Comparison of ENCODE assay signal across 9 cellular contexts in the genomic region with DNA sequence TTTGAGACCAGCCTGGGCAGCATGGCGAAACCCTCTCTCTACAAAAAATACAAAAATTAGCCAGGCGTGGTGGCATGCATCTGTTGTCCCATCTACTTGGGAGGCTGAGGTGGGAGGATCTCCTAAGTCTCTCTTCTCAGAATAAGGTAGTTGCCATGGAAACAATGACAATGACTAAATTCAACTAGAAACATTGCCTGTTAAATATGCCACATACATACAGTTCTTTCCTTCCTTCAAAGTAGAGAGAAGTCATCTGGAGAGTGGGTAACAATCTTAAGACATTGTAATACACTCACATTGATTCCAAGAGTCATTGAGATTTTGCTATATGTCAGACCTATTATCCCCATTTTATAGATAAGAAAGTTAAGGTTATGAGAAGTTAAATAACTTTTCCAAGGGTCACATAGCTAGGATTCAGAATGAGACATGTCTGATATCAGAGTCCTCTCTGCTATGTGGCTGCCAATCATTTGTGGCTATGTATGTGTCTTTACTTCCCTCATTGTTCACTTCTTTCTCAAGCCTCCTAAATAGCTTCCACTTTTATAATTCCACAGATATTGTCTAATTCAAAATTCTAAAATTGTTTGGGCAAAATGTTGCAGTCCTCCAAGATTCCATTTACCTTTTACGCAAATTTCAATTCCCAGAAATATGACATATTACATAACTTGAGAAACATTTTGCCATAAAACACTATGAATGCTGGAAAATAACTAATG.
"Had no signal": no experiment of that assay in that cellular context is flagged by ENCODE, and none has a peak within 500 bp of the region (broad histone marks: within the 10 kb centered on the region; RNA-seq: fewer than 3 reads in every experiment).

No MANE protein-coding gene starts in this region.

- H3K4me1 Mint-ChIP-seq: IgD-negative memory B cell had no signal

- FAIRE-seq: H54, HepG2 had no signal

- H3K27ac Mint-ChIP-seq: GM23338, HFFc6, IgD-negative memory B cell had no signal

- H3K27ac ChIP-seq: HL-60 had no signal

- H3K4me2 ChIP-seq: GM23338 had no signal

- H3K36me3 ChIP-seq: HAP-1 had no signal

- DNase-seq: HFFc6, KG1 had no signal

- H3K4me1 ChIP-seq: HAP-1 had no signal

- H3K4me3 Mint-ChIP-seq: GM23338, HFFc6 had no signal

- H2AFZ ChIP-seq: GM23338 had no signal

- H3K36me3 Mint-ChIP-seq: IgD-negative memory B cell had no signal

- H3K9me3 ChIP-seq: HAP-1 had no signal

- ATAC-seq: GM23338, HCT116, HepG2 had no signal

- H3K9me3 Mint-ChIP-seq: GM23338, HFFc6, IgD-negative memory B cell had no signal

- H3K4me3 ChIP-seq: GM23338, HAP-1 had no signal
